ENCODE assay signal across 21 cellular contexts in the genomic region with DNA sequence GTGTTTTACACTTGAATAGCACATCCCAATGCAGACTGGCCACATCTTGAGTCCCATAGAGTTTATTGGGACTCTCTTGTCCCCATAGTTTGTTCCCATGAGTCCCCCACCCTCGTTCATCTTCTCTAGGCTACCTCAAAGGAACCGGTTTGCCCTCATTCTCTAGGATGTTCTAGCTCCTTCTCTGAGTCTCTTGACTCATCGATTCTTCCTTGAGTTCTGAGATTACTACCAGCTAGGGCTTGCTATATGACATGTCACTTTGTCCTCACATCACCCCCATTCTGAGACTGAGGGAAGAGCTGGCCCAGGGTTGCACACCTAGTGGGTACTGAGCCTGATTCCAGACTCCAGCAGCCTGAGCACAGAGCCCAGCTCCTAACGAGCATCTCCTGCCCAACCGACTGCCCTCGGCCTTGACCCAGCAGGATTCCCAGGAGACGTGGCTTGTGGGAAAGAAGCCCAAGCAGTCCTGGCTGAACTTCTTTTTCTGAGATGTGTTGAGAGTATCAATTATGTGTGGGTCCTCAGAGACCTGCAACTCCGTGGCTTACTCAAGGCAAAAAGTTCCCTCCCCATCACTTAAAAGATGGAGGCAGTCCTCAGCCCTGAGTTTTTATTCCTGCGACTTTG. TPM values are rescaled to one million over a fixed set of nuclear protein-coding genes. Genes with fewer than 3 reads are reported as not detected.
DNase-seq lines count a peak whose midpoint lies in the region; ATAC-seq and TF ChIP-seq lines count a peak whose summit lies in the region.
"Had no signal": no experiment of that assay in that cellular context is flagged by ENCODE, and none has a peak within 500 bp of the region (broad histone marks: within the 10 kb centered on the region; RNA-seq: fewer than 3 reads in every experiment).

No MANE protein-coding gene starts in this region.

- H3K4me1 ChIP-seq in body of pancreas = peaks cover 91% of the 10 kb centered on the region

- no peaks in the 10 kb centered on the region for H3K27me3 ChIP-seq in body of pancreas
- H3K27me3 ChIP-seq: SJSA1 had no signal

- TF ChIP-seq CTCF in body of pancreas (IDR thresholded peaks at IDR 0.05) (no peak), fibroblast of mammary gland (conservative IDR thresholded peaks at IDR 0.05; ENCODE audit: control insufficient read depth, insufficient read depth, low read depth, low read length) (no peak), progenitor cell of endocrine pancreas (IDR thresholded peaks at IDR 0.05; ENCODE audit: unreplicated experiment) (no peak)

- WGBS in body of pancreas, 2 donors = 48 to 54% methylated on average over 9 of the region's 9 CpGs

- no peaks in the 10 kb centered on the region for H3K9me3 ChIP-seq in body of pancreas
- H3K9me3 ChIP-seq: SJSA1 had no signal

- no peak for TF ChIP-seq POLR2A in body of pancreas (IDR thresholded peaks at IDR 0.05)

- H3K4me3 Mint-ChIP-seq in progenitor cell of endocrine pancreas (ENCODE audit: low read depth) = no peak overlapping the region
- H3K4me3 Mint-ChIP-seq: CD14-positive monocyte had no signal

- intact Hi-C loops in body of pancreas (cut with DNase I) = no loop called here

- no peak overlapping the region for H3K4me3 ChIP-seq in body of pancreas
- H3K4me3 ChIP-seq in fibroblast of mammary gland (ENCODE audit: control insufficient read depth, low read depth, low read length) = no peak overlapping the region
- H3K4me3 ChIP-seq: PC-9, SJSA1 had no signal

- peaks cover 49% of the 10 kb centered on the region for H3K4me1 Mint-ChIP-seq in progenitor cell of endocrine pancreas (ENCODE audit: low read depth)
- H3K4me1 Mint-ChIP-seq: CD14-positive monocyte had no signal

- H3K27me3 Mint-ChIP-seq in progenitor cell of endocrine pancreas = no peaks in the 10 kb centered on the region

- H3K27ac ChIP-seq in body of pancreas = peak overlapping the region in 3 of 4 donors; percentile 21 to 93 (median 35)
- H3K27ac ChIP-seq: 22Rv1, PC-9, SJSA1 had no signal

- ATAC-seq in body of pancreas = no peak
- no peak for ATAC-seq in GM21528 (IDR thresholded peaks at IDR 0.05; ENCODE audit: low FRiP score, unreplicated experiment)
- no peak for ATAC-seq in HG03045 (IDR thresholded peaks at IDR 0.05; ENCODE audit: unreplicated experiment)
- no peak for ATAC-seq in HG03175 (IDR thresholded peaks at IDR 0.05; ENCODE audit: unreplicated experiment)

- peak; percentile 6 for DNase-seq in activated effector memory CD4-positive, alpha-beta T cell treated with anti-CD3 and anti-CD28 coated beads, Interleukin-2, amount 50 U/mL, for 16 hours
- DNase-seq in activated effector memory CD4-positive, alpha-beta T cell treated with Interleukin-2 at 50 U/mL for 16 hours = no peak
- DNase-seq in body of pancreas (no peak), fibroblast of mammary gland (ENCODE audit: low read depth) (peak; percentile 77), progenitor cell of endocrine pancreas (ENCODE audit: low spot score, unreplicated experiment) (no peak)
- DNase-seq: AML-193, GF-D8, H7, KG1, MV-4-11, NCI-H1417, NCI-H187, NCI-H226, NCI-H524 treated with DMSO at 0.1 percent for 48 hours had no signal

- H3K9me3 Mint-ChIP-seq in progenitor cell of endocrine pancreas (ENCODE audit: low read depth) = no peaks in the 10 kb centered on the region

- no peaks in the 10 kb centered on the region for H3K36me3 ChIP-seq in body of pancreas (replicated peaks in 1 of 2; ENCODE audit: insufficient read depth in 1 of 2, low read depth in 2 of 2)
- H3K36me3 ChIP-seq: SJSA1 had no signal

- no peaks in the 10 kb centered on the region for H3K36me3 Mint-ChIP-seq in progenitor cell of endocrine pancreas (ENCODE audit: insufficient read depth)
- H3K36me3 Mint-ChIP-seq: CD14-positive monocyte had no signal

- H3K27ac Mint-ChIP-seq in progenitor cell of endocrine pancreas = peak overlapping the region; percentile 7
- H3K27ac Mint-ChIP-seq: CD14-positive monocyte had no signal

RNA-seq across cellular contexts. Expression of a gene that starts 42.0 kb away (rescaled TPM):
- 10 to 100 TPM; 26.5 to 36.9 TPM for total RNA-seq in body of pancreas
- total RNA-seq in progenitor cell of endocrine pancreas = 14.8 and 14.9 TPM in 2 replicates

RNA-seq across cellular contexts. Expression of a gene that starts 51.5 kb away (rescaled TPM):
- 1 to 10 TPM; 2.9 to 4.9 TPM for total RNA-seq in body of pancreas
- total RNA-seq in progenitor cell of endocrine pancreas = 5.0 and 5.3 TPM in 2 replicates

Comparison
In these comparisons a context has a peak if more than half of its experiments do, and no peak if none do; other contexts are left out.
1. DNase-seq: peak in activated effector memory CD4-positive, alpha-beta T cell treated with anti-CD3 and anti-CD28 coated beads, Interleukin-2, amount 50 U/mL, for 16 hours (single experiment) and fibroblast of mammary gland (single experiment); none in activated effector memory CD4-positive, alpha-beta T cell treated with Interleukin-2 at 50 U/mL for 16 hours (single experiment), body of pancreas (0 of 4) and progenitor cell of endocrine pancreas (single experiment).